8 cellular contexts compared by ENCODE assay signal in genomic region chr15:41331281-41331680, GRCh38.
DNase-seq lines count a peak whose midpoint lies in the region; ATAC-seq and TF ChIP-seq lines count a peak whose summit lies in the region.

No MANE protein-coding gene starts in this region.

- no peak overlapping the region for H2AFZ ChIP-seq in OCI-LY1 (ENCODE audit: low read length)

- peak overlapping the region; percentile 84 for H3K4me2 ChIP-seq in OCI-LY1 (ENCODE audit: low read length)

- DNase-seq in T-helper 1 cell = no peak
- DNase-seq in epithelial cell of esophagus (ENCODE audit: low read depth) = no peak
- no peak for DNase-seq in skeletal muscle cell (ENCODE audit: low read depth)
- DNase-seq in stimulated activated CD4-positive, alpha-beta T cell treated with anti-CD3 and anti-CD28 coated beads, Interleukin-2, amount 100 ng/mL, for 48 hours = no peak
- DNase-seq in NCI-H1436 (lab: John Stamatoyannopoulos, UW) = no peak

- H3K4me3 ChIP-seq in OCI-LY1 (ENCODE audit: low read depth, low read length, poor library complexity, severe bottlenecking) = peak overlapping the region; percentile 85
- H3K4me3 ChIP-seq in epithelial cell of esophagus (ENCODE audit: low read length) = peak overlapping the region; percentile 94
- peak overlapping the region; percentile 95 for H3K4me3 ChIP-seq in skeletal muscle cell (ENCODE audit: low read depth, low read length)

- H3K9ac ChIP-seq in OCI-LY1 (ENCODE audit: low read length) = peak overlapping the region; percentile 81

- TF ChIP-seq CTCF in OCI-LY1 (IDR thresholded peaks at IDR 0.05; ENCODE audit: low read length) (no peak), epithelial cell of esophagus (IDR thresholded peaks at IDR 0.05; ENCODE audit: insufficient read depth, low read depth, low read length, missing control alignments) (no peak)

- ATAC-seq in HG03175 (IDR thresholded peaks at IDR 0.05; ENCODE audit: unreplicated experiment) = no peak

- no peaks in the 10 kb centered on the region for H3F3A ChIP-seq in OCI-LY1 (ENCODE audit: insufficient read depth, low read length)

- H3K27me3 Mint-ChIP-seq in T-helper 1 cell treated with Interleukin-12 subunit alpha and Interleukin-12 subunit beta and Interleukin-4 antibody, amounts not matched to agents 30 μg/mL and 1 μg/mL, for 36 hours (ENCODE audit: low read depth) = no peaks in the 10 kb centered on the region

- no peaks in the 10 kb centered on the region for H4K20me1 ChIP-seq in OCI-LY1 (ENCODE audit: insufficient read depth, low read length)

- H3K36me3 ChIP-seq in OCI-LY1 (ENCODE audit: insufficient read depth, low read length) = peaks cover 41% of the 10 kb centered on the region

- peaks cover 47% of the 10 kb centered on the region for H3K79me2 ChIP-seq in OCI-LY1 (ENCODE audit: insufficient read depth, low read length)

- H3K9me3 Mint-ChIP-seq in T-helper 1 cell treated with Interleukin-12 subunit alpha and Interleukin-12 subunit beta and Interleukin-4 antibody, amounts not matched to agents 30 μg/mL and 1 μg/mL, for 36 hours = no peaks in the 10 kb centered on the region

- peak overlapping the region; percentile 62 for H3K27ac ChIP-seq in OCI-LY1 (ENCODE audit: low read depth, low read length, poor library complexity, severe bottlenecking)

- H3K27me3 ChIP-seq in OCI-LY1 (ENCODE audit: insufficient read depth, low read length) = no peaks in the 10 kb centered on the region

- H3K4me1 Mint-ChIP-seq in T-helper 1 cell treated with Interleukin-12 subunit alpha and Interleukin-12 subunit beta and Interleukin-4 antibody, amounts not matched to agents 30 μg/mL and 1 μg/mL, for 36 hours (ENCODE audit: low read depth) = peaks cover 25% of the 10 kb centered on the region

- no peaks in the 10 kb centered on the region for H3K9me2 ChIP-seq in OCI-LY1 (ENCODE audit: low read depth, low read length)

- peak overlapping the region; percentile 98 for H3K4me3 Mint-ChIP-seq in T-helper 1 cell treated with Interleukin-12 subunit alpha and Interleukin-12 subunit beta and Interleukin-4 antibody, amounts not matched to agents 30 μg/mL and 1 μg/mL, for 36 hours

- peak overlapping the region; percentile 94 for H3K27ac Mint-ChIP-seq in T-helper 1 cell treated with Interleukin-12 subunit alpha and Interleukin-12 subunit beta and Interleukin-4 antibody, amounts not matched to agents 30 μg/mL and 1 μg/mL, for 36 hours

- peaks cover 23% of the 10 kb centered on the region for H3K4me1 ChIP-seq in OCI-LY1 (ENCODE audit: insufficient read depth, low read length, severe bottlenecking)

- H3K9me3 ChIP-seq in OCI-LY1 (ENCODE audit: low read length) = no peaks in the 10 kb centered on the region

- peaks cover 18% of the 10 kb centered on the region for H3K36me3 Mint-ChIP-seq in T-helper 1 cell treated with Interleukin-12 subunit alpha and Interleukin-12 subunit beta and Interleukin-4 antibody, amounts not matched to agents 30 μg/mL and 1 μg/mL, for 36 hours (ENCODE audit: low read depth)
